Comparison of ENCODE assay signal across 13 cellular contexts in genomic region chr3:39385456-39386098, GRCh38. TPM values are rescaled to one million over a fixed set of nuclear protein-coding genes. Genes with fewer than 3 reads are reported as not detected.
A peak's percentile ranks its signal among the peaks of the same experiment; 100 is the strongest.
DNase-seq lines count a peak whose midpoint lies in the region; ATAC-seq and TF ChIP-seq lines count a peak whose summit lies in the region.
"Had no signal": no experiment of that assay in that cellular context is flagged by ENCODE, and none has a peak within 500 bp of the region (broad histone marks: within the 10 kb centered on the region; RNA-seq: fewer than 3 reads in every experiment).

No MANE protein-coding gene starts in this region.

- H3K27me3 ChIP-seq in CD4-positive, alpha-beta T cell (ENCODE audit: control insufficient read depth, insufficient read depth, low read length), result no peaks in the 10 kb centered on the region
- H3K27me3 ChIP-seq in HUES64 (ENCODE audit: insufficient read depth, low read length) (no peaks in the 10 kb centered on the region), mesenchymal stem cell (ENCODE audit: control insufficient read depth in 1 of 2, insufficient read depth in 1 of 2, low read length in 2 of 2) (no peaks in the 10 kb centered on the region)

- H3K79me1 ChIP-seq in mesenchymal stem cell (replicated peaks; ENCODE audit: low read length, poor library complexity, severe bottlenecking), result peaks cover 12% of the 10 kb centered on the region

- H3K4me3 ChIP-seq in HUES64 (ENCODE audit: low read length) (peak overlapping the region; percentile 84; the same call in 1 of the 2 replicates), mesenchymal stem cell (ENCODE audit: insufficient read depth in 1 of 2, low read depth in 1 of 2, low read length in 2 of 2) (no peak overlapping the region)

- peak overlapping the region; percentile 97 for H3K27ac Mint-ChIP-seq in CD4-positive, alpha-beta T cell
- H3K27ac Mint-ChIP-seq in activated naive CD8-positive, alpha-beta T cell, result peak overlapping the region; percentile 55

- no peaks in the 10 kb centered on the region for H3K9me3 ChIP-seq in CD4-positive, alpha-beta T cell (ENCODE audit: control insufficient read depth, low read length)
- H3K9me3 ChIP-seq in HUES64 (ENCODE audit: insufficient read depth, low read depth, low read length), result no peaks in the 10 kb centered on the region
- H3K9me3 ChIP-seq in mesenchymal stem cell (ENCODE audit: control insufficient read depth, low read length), result no peaks in the 10 kb centered on the region

- peak overlapping the region; percentile 94 for H3K4me3 Mint-ChIP-seq in CD4-positive, alpha-beta T cell
- H3K4me3 Mint-ChIP-seq in activated naive CD8-positive, alpha-beta T cell, result peak overlapping the region; percentile 97

- no peak overlapping the region for H2BK5ac ChIP-seq in mesenchymal stem cell (ENCODE audit: low read depth, low read length, poor library complexity, severe bottlenecking)

- H4K8ac ChIP-seq in mesenchymal stem cell (ENCODE audit: low read length), result no peak overlapping the region

- no peak overlapping the region for H2AFZ ChIP-seq in mesenchymal stem cell (ENCODE audit: low read depth, low read length)

- DNase-seq in CD4-positive, alpha-beta T cell, result no peak
- DNase-seq in mesenchymal stem cell (peak; percentile 12), COLO829 (ENCODE audit: low spot score) (no peak), HEK293T (ENCODE audit: extremely low spot score) (no peak), NCI-H2171 (lab: John Stamatoyannopoulos, UW) (no peak)
- DNase-seq: activated CD4-positive, alpha-beta T cell treated with anti-CD3 and anti-CD28 coated beads, Interleukin-2, amount 50 U/mL, for 4 hours; NCI-H345; SHP77 had no signal

- no peak overlapping the region for H2BK15ac ChIP-seq in mesenchymal stem cell (ENCODE audit: low read depth, poor library complexity, severe bottlenecking)

- no peaks in the 10 kb centered on the region for H3K27me3 Mint-ChIP-seq in CD4-positive, alpha-beta T cell
- H3K27me3 Mint-ChIP-seq in activated naive CD8-positive, alpha-beta T cell, result no peaks in the 10 kb centered on the region

- H3K9me3 Mint-ChIP-seq in CD4-positive, alpha-beta T cell, result no peaks in the 10 kb centered on the region
- no peaks in the 10 kb centered on the region for H3K9me3 Mint-ChIP-seq in activated naive CD8-positive, alpha-beta T cell (ENCODE audit: low read depth)

- peaks cover 37% of the 10 kb centered on the region for H3K36me3 Mint-ChIP-seq in CD4-positive, alpha-beta T cell (ENCODE audit: low read depth)
- H3K36me3 Mint-ChIP-seq in activated naive CD8-positive, alpha-beta T cell, result peaks cover under 1% of the 10 kb centered on the region

- H2BK120ac ChIP-seq in mesenchymal stem cell (ENCODE audit: low read depth, low read length), result no peak overlapping the region

- H3K4ac ChIP-seq in mesenchymal stem cell (ENCODE audit: low read depth in 1 of 2, low read length in 2 of 2), result no peak overlapping the region

- CTCF ChIA-PET in CD4-positive, alpha-beta T cell (lab: Charles Lee), result interaction anchor here (1.5 to 2.6 kb wide), 2 partner anchors 21 to 923 kb away, joined by 5 to 15 read pairs; partner anchors contain the start of gene RPSA
- CTCF ChIA-PET in HEK293T (lab: Yijun Ruan, JAX), result interaction anchor here (0.7 kb wide), 1 partner anchor 14 kb away, joined by 3 read pairs; no protein-coding TSS in a partner anchor

- peaks cover 73% of the 10 kb centered on the region for H3K4me1 Mint-ChIP-seq in CD4-positive, alpha-beta T cell (ENCODE audit: low read depth)
- H3K4me1 Mint-ChIP-seq in activated naive CD8-positive, alpha-beta T cell (ENCODE audit: low read depth), result peaks cover 65% of the 10 kb centered on the region

- no peak overlapping the region for H2AK5ac ChIP-seq in mesenchymal stem cell (ENCODE audit: low read length, severe bottlenecking)

- H3K9ac ChIP-seq in HUES64 (ENCODE audit: low read depth, low read length) (no peak overlapping the region), mesenchymal stem cell (ENCODE audit: low read length) (no peak overlapping the region)

- H3K27ac ChIP-seq in CD4-positive, alpha-beta T cell (ENCODE audit: low read depth, low read length), result no peak overlapping the region
- H3K27ac ChIP-seq in HUES64 (ENCODE audit: low read depth, low read length) (no peak overlapping the region), mesenchymal stem cell (ENCODE audit: low read length, poor library complexity, severe bottlenecking) (no peak overlapping the region)

- no peak for ATAC-seq in CD4-positive, alpha-beta T cell (ENCODE audit: poor library complexity)
- ATAC-seq in GM21576 (IDR thresholded peaks at IDR 0.05; ENCODE audit: unreplicated experiment), result no peak

- 65% methylated on average over 9 of the region's 9 CpGs for WGBS in HUES64
- 67% methylated on average over 9 of the region's 9 CpGs for WGBS in mesenchymal stem cell

- POLR2A ChIA-PET in CD4-positive, alpha-beta T cell (lab: Charles Lee), result interaction anchor here (1.1 to 2.3 kb wide), 3 partner anchors 21 to 1221 kb away, joined by 3 to 34 read pairs (median 8); partner anchors contain the start of gene RPSA
- POLR2A ChIA-PET in HEK293T (lab: Yijun Ruan, JAX), result interaction anchor here (1.7 kb wide), 1 partner anchor 20 kb away, joined by 4 read pairs; no protein-coding TSS in a partner anchor

- H3K18ac ChIP-seq in mesenchymal stem cell (ENCODE audit: low read depth in 1 of 2, low read length in 2 of 2), result no peak overlapping the region

- no peak overlapping the region for H2BK12ac ChIP-seq in mesenchymal stem cell (ENCODE audit: low read length in 2 of 2)

- peak overlapping the region in 1 of 2 experiments; percentile 41 for H3K23ac ChIP-seq in mesenchymal stem cell (ENCODE audit: low read length in 2 of 2)

- intact Hi-C loops in CD4-positive, alpha-beta T cell (cut with DNase I, micrococcal nuclease), result loop anchor here (1.0 to 10.0 kb wide), 4 partner anchors 21 to 1381 kb away; partner anchors contain the start of genes RPL14 (in 1 of the 2), RPSA (in 1 of the 2) and ZNF621 (in 1 of the 2)

- no peak overlapping the region for H3K14ac ChIP-seq in mesenchymal stem cell (ENCODE audit: low read length in 2 of 2)

- H3K4me2 ChIP-seq in mesenchymal stem cell (ENCODE audit: low read length, poor library complexity, severe bottlenecking), result no peak overlapping the region

- H3K36me3 ChIP-seq in HUES64 (ENCODE audit: insufficient read depth, low read length) (peaks cover 16% of the 10 kb centered on the region), mesenchymal stem cell (ENCODE audit: control insufficient read depth in 1 of 2, insufficient read depth in 2 of 2, low read depth in 1 of 2, low read length in 2 of 2) (peaks cover 3 to 17% of the 10 kb centered on the region in 2 experiments)

- peaks cover 15% of the 10 kb centered on the region for H3K4me1 ChIP-seq in HUES64 (ENCODE audit: insufficient read depth, low read length)
- peaks cover 13% of the 10 kb centered on the region for H3K4me1 ChIP-seq in mesenchymal stem cell (ENCODE audit: control insufficient read depth, insufficient read depth, low read depth, low read length)

- H4K91ac ChIP-seq in mesenchymal stem cell (ENCODE audit: low read length), result no peak overlapping the region

- TF ChIP-seq CTCF in CD4-positive, alpha-beta T cell (IDR thresholded peaks at IDR 0.05), result no peak

TF ChIP-seq in HEK293T, 16 proteins besides CTCF, POLR2A, EP300 and RAD21:
- TF ChIP-seq LEF1 (IDR thresholded peaks at IDR 0.05; ENCODE audit: borderline replicate concordance) (no peak), FOXK2 (IDR thresholded peaks at IDR 0.05) (no peak), ZNF384 (IDR thresholded peaks at IDR 0.05) (no peak), FOXM1 (IDR thresholded peaks at IDR 0.05; ENCODE audit: borderline replicate concordance) (no peak), L3MBTL2 (conservative IDR thresholded peaks at IDR 0.05) (no peak), NFRKB (IDR thresholded peaks at IDR 0.05) (no peak), HDGF (IDR thresholded peaks at IDR 0.05; ENCODE audit: borderline replicate concordance) (no peak), FOXA1 (IDR thresholded peaks at IDR 0.05) (no peak)
- TF ChIP-seq, protein P1, sequence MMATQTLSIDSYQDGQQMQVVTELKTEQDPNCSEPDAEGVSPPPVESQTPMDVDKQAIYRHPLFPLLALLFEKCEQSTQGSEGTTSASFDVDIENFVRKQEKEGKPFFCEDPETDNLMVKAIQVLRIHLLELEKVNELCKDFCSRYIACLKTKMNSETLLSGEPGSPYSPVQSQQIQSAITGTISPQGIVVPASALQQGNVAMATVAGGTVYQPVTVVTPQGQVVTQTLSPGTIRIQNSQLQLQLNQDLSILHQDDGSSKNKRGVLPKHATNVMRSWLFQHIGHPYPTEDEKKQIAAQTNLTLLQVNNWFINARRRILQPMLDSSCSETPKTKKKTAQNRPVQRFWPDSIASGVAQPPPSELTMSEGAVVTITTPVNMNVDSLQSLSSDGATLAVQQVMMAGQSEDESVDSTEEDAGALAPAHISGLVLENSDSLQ (IDR thresholded peaks at IDR 0.05), result no peak

RNA-seq across cellular contexts. Expression of gene SLC25A38, which starts 2.4 kb away (rescaled TPM):
- 10 to 100 TPM; 43.2 to 44.7 TPM for total RNA-seq in CD4-positive, alpha-beta T cell
- 32.8 TPM for polyA plus RNA-seq in HUES64 (2013, experiment 1 of 2)
- 27.3 TPM for polyA plus RNA-seq in HUES64 (2013, experiment 2 of 2)
- 29.8 TPM for polyA plus RNA-seq in mesenchymal stem cell (2013, experiment 1 of 2)
- polyA plus RNA-seq in mesenchymal stem cell (2013, experiment 2 of 2), result 29.6 TPM

RNA-seq across cellular contexts. Expression of gene RPSA, which starts 20.9 kb away (rescaled TPM):
- total RNA-seq in CD4-positive, alpha-beta T cell, result 1,000 to 10,000 TPM; 1,930 to 1,974 TPM
- 2,839 TPM for polyA plus RNA-seq in HUES64 (2013, experiment 1 of 2)
- polyA plus RNA-seq in HUES64 (2013, experiment 2 of 2), result 2,744 TPM
- 1,855 TPM for polyA plus RNA-seq in mesenchymal stem cell (2013, experiment 1 of 2)
- polyA plus RNA-seq in mesenchymal stem cell (2013, experiment 2 of 2), result 1,954 TPM

RNA-seq across cellular contexts. Expression of gene CCR8, which starts 56.1 kb away (rescaled TPM):
- total RNA-seq in CD4-positive, alpha-beta T cell, result 1 to 10 TPM; 1.3 to 2.1 TPM
- polyA plus RNA-seq in HUES64 (2013, experiment 1 of 2), result 0.25 TPM
- not detected for polyA plus RNA-seq in HUES64 (2013, experiment 2 of 2)
- polyA plus RNA-seq in mesenchymal stem cell (2013, experiment 1 of 2), result not detected
- not detected for polyA plus RNA-seq in mesenchymal stem cell (2013, experiment 2 of 2)
- total RNA-seq: cardiac septum, renal cortical epithelial cell had no signal
